In the genomic region with DNA sequence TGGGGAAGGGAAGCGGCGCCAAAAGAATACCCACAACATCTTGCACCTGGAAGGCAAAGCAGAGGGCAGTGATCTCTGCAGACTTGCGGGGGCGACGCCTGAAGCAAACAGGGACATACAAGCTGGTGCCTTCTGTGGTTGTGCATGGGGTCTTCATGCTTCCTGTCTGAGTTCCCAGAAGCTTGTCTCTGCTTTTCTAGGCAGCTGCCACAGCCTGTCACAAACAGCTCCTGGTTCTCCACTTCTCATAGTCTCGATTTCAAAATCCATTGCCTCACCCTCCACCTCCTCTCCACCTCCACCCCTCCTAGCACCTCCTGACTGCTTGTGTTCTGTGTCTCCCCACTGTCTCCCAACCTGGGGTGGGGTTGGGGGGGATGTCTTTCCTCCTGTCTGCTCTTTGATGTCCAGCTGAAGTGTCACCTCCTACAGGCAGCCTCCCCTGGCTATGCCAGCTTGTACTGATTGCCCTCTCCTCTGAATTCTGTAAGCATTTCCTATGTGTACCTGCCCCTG, we compare ENCODE assay signal across 8 cellular contexts. TPM values are rescaled to one million over a fixed set of nuclear protein-coding genes. Genes with fewer than 3 reads are reported as not detected.
A peak's percentile ranks its signal among the peaks of the same experiment; 100 is the strongest.
DNase-seq lines count a peak whose midpoint lies in the region; ATAC-seq and TF ChIP-seq lines count a peak whose summit lies in the region.

No MANE protein-coding gene starts in this region.

- H3K4me2 ChIP-seq in H9 (ENCODE audit: insufficient read depth, insufficient read length, low read length) (peak overlapping the region; percentile 12), mesendoderm (ENCODE audit: low read length) (peak overlapping the region; percentile 79)

- H2BK15ac ChIP-seq in H9 (ENCODE audit: low read depth, low read length) (no peak overlapping the region), mesendoderm (replicated peaks; ENCODE audit: low read depth) (no peak overlapping the region)

- H3K23ac ChIP-seq in H9 (ENCODE audit: insufficient read length, low read depth, low read length) (no peak overlapping the region), mesendoderm (ENCODE audit: low read length) (peak overlapping the region; percentile 34)

- H3K27me3 ChIP-seq in CD4-positive, alpha-beta T cell (ENCODE audit: control insufficient read depth, insufficient read depth, low read length): no peaks in the 10 kb centered on the region
- H3K27me3 ChIP-seq in H9 (ENCODE audit: insufficient read depth, low read length) (peaks cover 4% of the 10 kb centered on the region; the same call in 1 of the 2 replicates), mesendoderm (ENCODE audit: insufficient read depth, low read length, poor library complexity) (no peaks in the 10 kb centered on the region)

- peaks cover 11% of the 10 kb centered on the region for H3K27me3 Mint-ChIP-seq in CD4-positive, alpha-beta T cell
- H3K27me3 Mint-ChIP-seq in H9 (ENCODE audit: low read depth) (peaks cover 75% of the 10 kb centered on the region), HFFc6 (ENCODE audit: insufficient read depth) (peaks cover 3% of the 10 kb centered on the region; the same call in 1 of the 2 replicates)
- peaks cover 12% of the 10 kb centered on the region for H3K27me3 Mint-ChIP-seq in activated CD8-positive, alpha-beta T cell treated with anti-CD3 and anti-CD28 coated beads for 36 hours

- no peak overlapping the region for H3K14ac ChIP-seq in H9 (ENCODE audit: insufficient read depth, low read length)

- no peaks in the 10 kb centered on the region for H3K36me3 Mint-ChIP-seq in CD4-positive, alpha-beta T cell (ENCODE audit: low read depth)
- H3K36me3 Mint-ChIP-seq in H9 (ENCODE audit: insufficient read depth in 1 of 3, low read depth in 3 of 3): peaks cover 0 to 16% (median 4%) of the 10 kb centered on the region in 3 experiments; a peak in 3 of 7 replicates
- no peaks in the 10 kb centered on the region for H3K36me3 Mint-ChIP-seq in activated CD8-positive, alpha-beta T cell treated with anti-CD3 and anti-CD28 coated beads for 36 hours (ENCODE audit: low read depth)
- no peaks in the 10 kb centered on the region for H3K36me3 Mint-ChIP-seq in HFFc6 (ENCODE audit: low read depth)

- no peak overlapping the region for H4K5ac ChIP-seq in H9 (ENCODE audit: insufficient read length, low read depth, low read length)
- no peak overlapping the region for H4K5ac ChIP-seq in mesendoderm (ENCODE audit: low read length)

- H3K79me1 ChIP-seq in H9 (ENCODE audit: insufficient read depth, low read depth, low read length, poor library complexity, severe bottlenecking) (no peaks in the 10 kb centered on the region), mesendoderm (ENCODE audit: low read length) (no peaks in the 10 kb centered on the region)

- H3K27ac Mint-ChIP-seq in CD4-positive, alpha-beta T cell: peak overlapping the region; percentile 45
- H3K27ac Mint-ChIP-seq in H9: no peak overlapping the region; a peak in 1 of 7 replicates
- H3K27ac Mint-ChIP-seq in activated CD8-positive, alpha-beta T cell treated with anti-CD3 and anti-CD28 coated beads for 36 hours: peak overlapping the region; percentile 47
- no peak overlapping the region for H3K27ac Mint-ChIP-seq in HFFc6

- H3K79me2 ChIP-seq in H9 (ENCODE audit: insufficient read depth, low read length) (no peaks in the 10 kb centered on the region), mesendoderm (ENCODE audit: control insufficient read depth, insufficient read depth, low read length) (no peaks in the 10 kb centered on the region)

- peaks cover 6% of the 10 kb centered on the region for H3K23me2 ChIP-seq in H9 (ENCODE audit: insufficient read length, low read depth, low read length, poor library complexity, severe bottlenecking)

- H3K18ac ChIP-seq in H9 (ENCODE audit: insufficient read length, low read depth, low read length) (no peak overlapping the region), mesendoderm (ENCODE audit: low read length) (no peak overlapping the region)

- no peak for DNase-seq in CD4-positive, alpha-beta T cell
- DNase-seq in H9 (no peak), mesendoderm (no peak), HFFc6 (no peak), SHP77 treated with DMSO at 0.1 percent for 48 hours (lab: John Stamatoyannopoulos, UW) (no peak), RPMI8226 (no peak)
- DNase-seq in activated CD8-positive, alpha-beta T cell treated with anti-CD3 and anti-CD28 coated beads for 36 hours: peak; percentile 58

- ATAC-seq in CD4-positive, alpha-beta T cell (ENCODE audit: poor library complexity): peak; percentile 9
- ATAC-seq in activated CD8-positive, alpha-beta T cell treated with anti-CD3 and anti-CD28 coated beads for 36 hours: peak; percentile 38
- no peak for ATAC-seq in HG03460 (IDR thresholded peaks at IDR 0.05; ENCODE audit: unreplicated experiment)

- no peak overlapping the region for H3K56ac ChIP-seq in H9 (ENCODE audit: insufficient read length, low read depth, low read length)
- H3K56ac ChIP-seq in mesendoderm (ENCODE audit: low read length): peak overlapping the region; percentile 72

- no peak overlapping the region for H3K4me3 ChIP-seq in mesendoderm (ENCODE audit: low read length)

- no peak overlapping the region for H2BK20ac ChIP-seq in H9 (ENCODE audit: low read depth, low read length, poor library complexity, severe bottlenecking)

- no peak overlapping the region for H2BK12ac ChIP-seq in H9 (ENCODE audit: insufficient read length, low read depth, low read length)

- H3K27ac ChIP-seq in CD4-positive, alpha-beta T cell (ENCODE audit: low read depth, low read length): no peak overlapping the region
- H3K27ac ChIP-seq in H9 (ENCODE audit: insufficient read length, low read depth, low read length): no peak overlapping the region
- H3K27ac ChIP-seq in mesendoderm (ENCODE audit: low read depth, low read length): no peak overlapping the region

- no peak overlapping the region for H2BK5ac ChIP-seq in H9 (ENCODE audit: insufficient read length, low read length)
- no peak overlapping the region for H2BK5ac ChIP-seq in mesendoderm (ENCODE audit: low read length)

- intact Hi-C loops in CD4-positive, alpha-beta T cell (cut with DNase I, micrococcal nuclease): loop anchor here (1.0 to 10.0 kb wide), 5 partner anchors 29 to 332 kb away; partner anchors contain the start of gene MAP3K2 (in 1 of the 2)
- intact Hi-C loops in activated CD8-positive, alpha-beta T cell treated with anti-CD3 and anti-CD28 coated beads for 36 hours (cut with micrococcal nuclease): no loop called here

- TF ChIP-seq CTCF in CD4-positive, alpha-beta T cell (IDR thresholded peaks at IDR 0.05): no peak
- TF ChIP-seq CTCF in H9 (conservative IDR thresholded peaks at IDR 0.05) (no peak), HFFc6 (IDR thresholded peaks at IDR 0.05) (no peak)
- no peak for TF ChIP-seq CTCF in activated CD8-positive, alpha-beta T cell treated with anti-CD3 and anti-CD28 coated beads for 36 hours (IDR thresholded peaks at IDR 0.05)

- no CpG with 5 or more reads among the region's 6 CpGs for WGBS in H9 (ENCODE audit: extremely low coverage, insufficient read length, low lambda C conversion rate)
- WGBS in mesendoderm (ENCODE audit: extremely low coverage, insufficient coverage, low lambda C conversion rate): no CpG with 5 or more reads among the region's 6 CpGs

- H3K36me3 ChIP-seq in mesendoderm (ENCODE audit: control insufficient read depth, insufficient read depth, low read length): no peaks in the 10 kb centered on the region

- no peak overlapping the region for H2AK5ac ChIP-seq in H9 (ENCODE audit: insufficient read length, low read length)
- H2AK5ac ChIP-seq in mesendoderm (ENCODE audit: low read length): no peak overlapping the region

- no peak overlapping the region for H4K91ac ChIP-seq in H9 (ENCODE audit: insufficient read length, low read depth, low read length)

- POLR2A ChIA-PET in CD4-positive, alpha-beta T cell (lab: Charles Lee): interaction anchor here (0.9 to 3.3 kb wide), 3 partner anchors 26 to 110 kb away, joined by 3 to 20 read pairs (median 6); partner anchors contain the start of genes IWS1 and MAP3K2
- POLR2A ChIA-PET in activated CD8-positive, alpha-beta T cell treated with anti-CD3 and anti-CD28 coated beads for 36 hours (lab: Charles Lee): interaction anchor here (0.8 to 2.4 kb wide), 4 partner anchors 13 to 32 kb away, joined by 3 to 5 read pairs (median 4); no protein-coding TSS in a partner anchor

- H3T11ph ChIP-seq in H9 (ENCODE audit: low read length): no peak overlapping the region

- no peak overlapping the region for H2AFZ ChIP-seq in H9 (ENCODE audit: low read length)

- CTCF ChIA-PET in CD4-positive, alpha-beta T cell (lab: Charles Lee): interaction anchor here (0.6 to 2.7 kb wide), 18 partner anchors 8 to 123 kb away, joined by 3 to 29 read pairs (median 6); partner anchors contain the start of genes ERCC3 and MAP3K2
- CTCF ChIA-PET in activated CD8-positive, alpha-beta T cell treated with anti-CD3 and anti-CD28 coated beads for 36 hours (lab: Charles Lee): interaction anchor here (0.6 to 3.3 kb wide), 26 partner anchors 9 to 219 kb away, joined by 3 to 21 read pairs (median 5); partner anchors contain the start of genes ERCC3 and MAP3K2

- no peaks in the 10 kb centered on the region for H4K20me1 ChIP-seq in H9 (ENCODE audit: control insufficient read depth, insufficient read depth, insufficient read length)

- H4K8ac ChIP-seq in H9 (replicated peaks; ENCODE audit: insufficient read length, low read depth, low read length): no peak overlapping the region
- H4K8ac ChIP-seq in mesendoderm (ENCODE audit: low read depth, low read length): no peak overlapping the region

- H3K4me1 ChIP-seq in H9 (ENCODE audit: insufficient read depth, low read length): no peaks in the 10 kb centered on the region
- H3K4me1 ChIP-seq in mesendoderm (ENCODE audit: control insufficient read depth, low read depth, low read length): no peaks in the 10 kb centered on the region

- peak overlapping the region; percentile 87 for H3K4me3 Mint-ChIP-seq in CD4-positive, alpha-beta T cell
- peak overlapping the region; percentile 51 to 68 for H3K4me3 Mint-ChIP-seq in H9
- peak overlapping the region; percentile 69 for H3K4me3 Mint-ChIP-seq in activated CD8-positive, alpha-beta T cell treated with anti-CD3 and anti-CD28 coated beads for 36 hours
- no peak overlapping the region for H3K4me3 Mint-ChIP-seq in HFFc6

- no peak overlapping the region for H3K4ac ChIP-seq in H9 (ENCODE audit: low read depth, low read length)
- no peak overlapping the region for H3K4ac ChIP-seq in mesendoderm (ENCODE audit: low read depth, low read length)

- H3K9ac ChIP-seq in H9 (ENCODE audit: extremely low read depth, insufficient read length, low read length) (no peak overlapping the region), mesendoderm (ENCODE audit: low read length) (no peak overlapping the region)

- peaks cover 15% of the 10 kb centered on the region for H3K4me1 Mint-ChIP-seq in CD4-positive, alpha-beta T cell (ENCODE audit: low read depth)
- H3K4me1 Mint-ChIP-seq in H9: peaks cover 10% of the 10 kb centered on the region in 2 experiments
- peaks cover 25% of the 10 kb centered on the region for H3K4me1 Mint-ChIP-seq in activated CD8-positive, alpha-beta T cell treated with anti-CD3 and anti-CD28 coated beads for 36 hours (ENCODE audit: low read depth)
- peaks cover 34% of the 10 kb centered on the region for H3K4me1 Mint-ChIP-seq in HFFc6 (ENCODE audit: low read depth)

- H2BK120ac ChIP-seq in H9 (ENCODE audit: low read depth, low read length, poor library complexity, severe bottlenecking) (no peak overlapping the region), mesendoderm (ENCODE audit: low read depth, low read length) (no peak overlapping the region)

- H3K9me3 ChIP-seq in CD4-positive, alpha-beta T cell (ENCODE audit: control insufficient read depth, low read length): no peaks in the 10 kb centered on the region
- no peaks in the 10 kb centered on the region for H3K9me3 ChIP-seq in H9 (ENCODE audit: control insufficient read depth, low read depth, low read length)

- H3K9me3 Mint-ChIP-seq in CD4-positive, alpha-beta T cell: peaks cover 3% of the 10 kb centered on the region
- H3K9me3 Mint-ChIP-seq in H9 (peaks cover 4% of the 10 kb centered on the region in 2 experiments; a peak in 3 of 5 replicates), HFFc6 (no peaks in the 10 kb centered on the region)
- no peaks in the 10 kb centered on the region for H3K9me3 Mint-ChIP-seq in activated CD8-positive, alpha-beta T cell treated with anti-CD3 and anti-CD28 coated beads for 36 hours

RNA-seq across cellular contexts. Expression of gene PROC, which starts 1.7 kb away (rescaled TPM):
- total RNA-seq in CD4-positive, alpha-beta T cell: under 1 TPM in 1 of 2 experiments, not detected in 1; 0.28 TPM
- total RNA-seq in H9 (2021): 0.37 and 0.61 TPM in 2 replicates
- total RNA-seq in activated CD8-positive, alpha-beta T cell treated with anti-CD3 and anti-CD28 coated beads for 36 hours: not detected
- 0.11 TPM for polyA plus RNA-seq in mesendoderm (2013, experiment 1 of 2)
- polyA plus RNA-seq in mesendoderm (2013, experiment 2 of 2): 0.15 TPM
- not detected for total RNA-seq in HFFc6 (2021; fragmentation: NEBNext Ultra II Directional; extraction: Animal tissue kit (Norgen Biotek cat#: 25700))

RNA-seq across cellular contexts. Expression of gene MAP3K2, which starts 28.8 kb away (rescaled TPM):
- 100 to 1,000 TPM; 103 to 105 TPM for total RNA-seq in CD4-positive, alpha-beta T cell
- 25.8 and 26.8 TPM in 2 replicates for total RNA-seq in H9 (2021)
- 10 to 100 TPM; 54.7 to 55.5 TPM for total RNA-seq in activated CD8-positive, alpha-beta T cell treated with anti-CD3 and anti-CD28 coated beads for 36 hours
- 7.8 TPM for polyA plus RNA-seq in mesendoderm (2013, experiment 1 of 2)
- 8.3 TPM for polyA plus RNA-seq in mesendoderm (2013, experiment 2 of 2)
- total RNA-seq in HFFc6 (2021; fragmentation: NEBNext Ultra II Directional; extraction: Animal tissue kit (Norgen Biotek cat#: 25700)): 10 to 100 TPM; 38.5 to 44.2 (median 40.1) TPM

Comparison
In these comparisons a context has a peak if more than half of its experiments do, and no peak if none do; other contexts are left out.
1. H3K27ac Mint-ChIP-seq: peak in CD4-positive, alpha-beta T cell (single experiment) and activated CD8-positive, alpha-beta T cell treated with anti-CD3 and anti-CD28 coated beads for 36 hours (single experiment); none in H9 (0 of 3) and HFFc6 (single experiment).